In the genomic region with DNA sequence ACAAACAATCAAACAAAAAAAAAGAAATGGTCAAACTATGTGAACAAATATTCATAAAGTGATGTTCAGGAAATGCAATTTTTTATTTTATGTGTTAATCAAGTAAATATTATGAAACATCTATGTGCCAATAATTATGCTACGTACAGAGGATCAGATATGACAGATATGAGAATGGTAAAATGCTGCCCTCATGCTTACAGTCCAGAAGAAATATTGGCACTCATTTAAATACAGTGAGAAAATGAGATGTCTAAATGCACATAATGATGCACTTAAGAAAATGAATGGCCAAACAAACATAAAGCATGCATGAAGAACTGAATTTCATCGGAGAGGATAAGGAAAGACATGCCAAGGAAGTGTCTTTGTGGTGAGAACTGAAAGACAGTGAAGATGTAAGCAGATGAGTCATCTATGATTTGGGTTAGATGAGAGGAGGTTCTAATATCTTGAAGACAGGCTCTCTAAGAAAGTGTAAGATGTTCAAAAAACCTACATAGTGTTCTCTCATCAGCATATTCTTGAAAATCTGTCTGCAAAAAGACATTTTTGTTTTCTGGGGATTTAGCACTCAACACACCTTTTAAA, we compare ENCODE assay signal across 14 cellular contexts.
A peak's percentile ranks its signal among the peaks of the same experiment; 100 is the strongest.
DNase-seq lines count a peak whose midpoint lies in the region; ATAC-seq and TF ChIP-seq lines count a peak whose summit lies in the region.
"Had no signal": no experiment of that assay in that cellular context is flagged by ENCODE, and none has a peak within 500 bp of the region (broad histone marks: within the 10 kb centered on the region; RNA-seq: fewer than 3 reads in every experiment).

No MANE protein-coding gene starts in this region.

- no peak overlapping the region for H2AFZ ChIP-seq in fibroblast of lung (ENCODE audit: low read length)

- H3K27me3 ChIP-seq in fibroblast of lung (ENCODE audit: control insufficient read depth, insufficient read depth, low read length) = no peaks in the 10 kb centered on the region
- H3K27me3 ChIP-seq: BLaER1 had no signal

- H3K27ac ChIP-seq in fibroblast of lung (ENCODE audit: insufficient read depth, low read length) = no peak overlapping the region
- H3K27ac ChIP-seq: BLaER1 had no signal

- H3K4me3 ChIP-seq in fibroblast of lung (replicated peaks in 1 of 4; ENCODE audit: control extremely low read depth in 1 of 4, insufficient read depth in 1 of 4, low read depth in 3 of 4, low read length in 4 of 4) = no peak overlapping the region
- H3K4me3 ChIP-seq: BLaER1 had no signal

- H4K20me1 ChIP-seq in fibroblast of lung (ENCODE audit: control insufficient read depth, extremely low read depth, insufficient read depth, low read length) = no peaks in the 10 kb centered on the region
- H4K20me1 ChIP-seq: BLaER1 had no signal

- no peak for TF ChIP-seq CTCF in fibroblast of lung (conservative IDR thresholded peaks at IDR 0.05 in 1 of 2, IDR thresholded peaks at IDR 0.05 in 1 of 2; ENCODE audit: low read depth in 1 of 2, low read length in 2 of 2)

- no peaks in the 10 kb centered on the region for H3K36me3 ChIP-seq in fibroblast of lung (ENCODE audit: control insufficient read depth, insufficient read depth, low read length)
- H3K36me3 ChIP-seq: BLaER1 had no signal

- H3K9me3 ChIP-seq in fibroblast of lung (ENCODE audit: control insufficient read depth, insufficient read depth, low read depth, low read length) = no peaks in the 10 kb centered on the region
- H3K9me3 ChIP-seq: BLaER1 had no signal

- H3K79me2 ChIP-seq in fibroblast of lung (ENCODE audit: control insufficient read depth, insufficient read depth, low read length) = no peaks in the 10 kb centered on the region

- no peaks in the 10 kb centered on the region for H3K4me1 ChIP-seq in fibroblast of lung (ENCODE audit: control insufficient read depth, extremely low read depth, insufficient read depth, low read length)
- H3K4me1 ChIP-seq: BLaER1 had no signal

- no peak overlapping the region for H3K9ac ChIP-seq in fibroblast of lung (ENCODE audit: insufficient read depth, low read length)
- H3K9ac ChIP-seq: BLaER1 had no signal

- H3K4me2 ChIP-seq in fibroblast of lung (ENCODE audit: extremely low read depth, insufficient read depth, low read length) = no peak overlapping the region
- H3K4me2 ChIP-seq: BLaER1 had no signal

- ATAC-seq in GM18517 (IDR thresholded peaks at IDR 0.05; ENCODE audit: unreplicated experiment) (peak; percentile 93), GM21619 (IDR thresholded peaks at IDR 0.05; ENCODE audit: unreplicated experiment) (peak; percentile 96), HG03520 (IDR thresholded peaks at IDR 0.05; ENCODE audit: unreplicated experiment) (peak; percentile 86), HG02642 (IDR thresholded peaks at IDR 0.05; ENCODE audit: poor library complexity, unreplicated experiment) (no peak)

- DNase-seq in fibroblast of lung (ENCODE audit: low read depth in 2 of 2) (peak; percentile 13 to 26), NCI-H345 treated with DMSO at 0.1 percent for 48 hours (lab: John Stamatoyannopoulos, UW; ENCODE audit: unreplicated experiment) (no peak), iPS-NIHi11 (ENCODE audit: low spot score) (no peak), GM19238 (ENCODE audit: insufficient read length, low spot score) (no peak)
- DNase-seq: activated T-cell treated with anti-CD3 and anti-CD28 coated beads, Interleukin-2, amount 50 U/mL, for 24 hours; GF-D8; kidney glomerular epithelial cell; NCI-H187 treated with DMSO at 0.1 percent for 48 hours; stimulated activated CD4-positive, alpha-beta T cell treated with anti-CD3 and anti-CD28 coated beads, Interleukin-15, amount 100 ng/mL, for 24 hours had no signal

Comparison
In these comparisons a context has a peak if more than half of its experiments do, and no peak if none do; other contexts are left out.
1. DNase-seq: peak in fibroblast of lung (2 of 2); none in NCI-H345 treated with DMSO at 0.1 percent for 48 hours (single experiment), iPS-NIHi11 (single experiment) and GM19238 (single experiment).